ENCODE assay signal across 11 cellular contexts in the genomic region with DNA sequence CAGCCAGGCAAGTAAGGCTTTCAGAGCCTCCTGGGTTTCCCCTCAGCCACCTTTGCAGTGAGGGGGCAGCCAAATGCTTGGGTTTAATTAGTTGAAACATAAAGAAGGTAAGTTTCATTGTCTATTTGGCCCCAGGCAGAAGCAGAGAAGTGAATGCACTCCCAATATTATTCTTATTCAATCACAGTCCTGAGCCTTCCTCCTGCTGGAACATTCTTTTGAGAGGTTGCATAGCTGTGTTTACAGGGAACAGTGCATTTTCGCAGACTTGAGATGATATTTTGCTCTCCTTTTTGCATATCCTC. TPM values are rescaled to one million over a fixed set of nuclear protein-coding genes. Genes with fewer than 3 reads are reported as not detected.
A peak's percentile ranks its signal among the peaks of the same experiment; 100 is the strongest.
DNase-seq lines count a peak whose midpoint lies in the region; ATAC-seq, FAIRE-seq and TF ChIP-seq lines count a peak whose summit lies in the region.
"Had no signal": no experiment of that assay in that cellular context is flagged by ENCODE, and none has a peak within 500 bp of the region (broad histone marks: within the 10 kb centered on the region; RNA-seq: fewer than 3 reads in every experiment).

No MANE protein-coding gene starts in this region.

- DNase-seq in mesothelial cell of epicardium (ENCODE audit: low spot score in 2 of 2, unreplicated experiment in 2 of 2) (no peak), DMS53 (lab: John Stamatoyannopoulos, UW) (no peak), HUDEP-2 (lab: John Stamatoyannopoulos, UW; ENCODE audit: unreplicated experiment in 76 of 76) (no peak), GM19239 (ENCODE audit: insufficient read length, low spot score) (no peak), kidney (no peak)
- DNase-seq: activated CD4-positive, alpha-beta T cell treated with anti-CD3 and anti-CD28 coated beads for 4 hours; NCI-H526 had no signal

- H3K27ac Mint-ChIP-seq in mesothelial cell of epicardium, result peak overlapping the region; percentile 75

- H3K9me3 Mint-ChIP-seq in mesothelial cell of epicardium, result no peaks in the 10 kb centered on the region

- TF ChIP-seq CTCF in mesothelial cell of epicardium (IDR thresholded peaks at IDR 0.05; ENCODE audit: unreplicated experiment) (no peak), kidney (IDR thresholded peaks at IDR 0.05; ENCODE audit: borderline replicate concordance, extremely low read depth, insufficient read depth) (no peak)

- H3K27ac ChIP-seq in kidney (ENCODE audit: low read depth in 2 of 2, low read length in 2 of 2), result peak overlapping the region in 1 of 2 donors; percentile 85

- no peak overlapping the region for H3K9ac ChIP-seq in kidney (ENCODE audit: low read length in 2 of 2)

- H3K9me3 ChIP-seq in kidney (ENCODE audit: control insufficient read depth in 1 of 2, low read length in 2 of 2), result no peaks in the 10 kb centered on the region
- H3K9me3 ChIP-seq: uterus had no signal

- no peak overlapping the region for H3K4me3 Mint-ChIP-seq in mesothelial cell of epicardium

- no peak overlapping the region for H3K4me3 ChIP-seq in kidney (ENCODE audit: low read length in 2 of 2)
- H3K4me3 ChIP-seq: uterus had no signal

- FAIRE-seq in GM19239 (lab: Jason Lieb, UNC), result no peak
- no peak for FAIRE-seq in kidney (lab: Jason Lieb, UNC)

- peaks cover 3 to 35% of the 10 kb centered on the region in 2 donors for H3K36me3 ChIP-seq in kidney (ENCODE audit: control insufficient read depth in 1 of 2, insufficient read depth in 2 of 2, low read length in 2 of 2)
- H3K36me3 ChIP-seq: uterus had no signal

- no peaks in the 10 kb centered on the region for H3K36me3 Mint-ChIP-seq in mesothelial cell of epicardium

- H3K27me3 Mint-ChIP-seq in mesothelial cell of epicardium (ENCODE audit: low read depth), result peaks cover 26% of the 10 kb centered on the region

- H3K4me1 Mint-ChIP-seq in mesothelial cell of epicardium, result peaks cover 36% of the 10 kb centered on the region

- ATAC-seq in GM18511 (IDR thresholded peaks at IDR 0.05; ENCODE audit: unreplicated experiment) (peak; percentile 45), GM21528 (IDR thresholded peaks at IDR 0.05; ENCODE audit: low FRiP score, unreplicated experiment) (peak; percentile 49), HG03442 (IDR thresholded peaks at IDR 0.05; ENCODE audit: unreplicated experiment) (peak; percentile 21)

- peaks cover 25 to 51% of the 10 kb centered on the region in 2 donors for H3K4me1 ChIP-seq in kidney (ENCODE audit: control insufficient read depth in 1 of 2, insufficient read depth in 1 of 2, low read depth in 1 of 2, low read length in 2 of 2)
- H3K4me1 ChIP-seq: uterus had no signal

- intact Hi-C loops in kidney (cut with DNase I), result no loop called here

RNA-seq across cellular contexts. Expression of a gene that starts 13.9 kb away (rescaled TPM):
- total RNA-seq in mesothelial cell of epicardium (4.8 to 5.1 TPM (median 5.0 TPM) in 3 replicates), kidney (47.6 TPM)
- polyA plus RNA-seq in kidney (ENCODE audit: insufficient read depth, low read depth, low replicate concordance), result 41.5 TPM
